8 cellular contexts compared by ENCODE assay signal in genomic region chr3:193155044-193155781, GRCh38.
DNase-seq lines count a peak whose midpoint lies in the region; ATAC-seq, FAIRE-seq and TF ChIP-seq lines count a peak whose summit lies in the region.
"Not testable (repeated sequence)": the region's sequence is repeated elsewhere in the genome, so short reads cannot be mapped to it uniquely, and the experiment has no call there.

No MANE protein-coding gene starts in this region.

- H3K23ac ChIP-seq in H1 (ENCODE audit: insufficient read length), result not testable (repeated sequence)
- peak overlapping the region; percentile 92 for H3K23ac ChIP-seq in trophoblast cell (ENCODE audit: low read length)

- POLR2A ChIA-PET in A549 (lab: Yijun Ruan, JAX); GM12878 (lab: Charles Lee); H1 (lab: Charles Lee; ENCODE audit: partially characterized antibody): not testable (repeated sequence)

- H3K4me1 Mint-ChIP-seq in stimulated activated memory B cell treated with anti-CD40 and anti-IgM and Interleukin-4, amounts not matched to agents 10 μg/mL and 1 μg/mL and 100 μg/mL, for 72 hours, result not testable (repeated sequence)

- H2BK12ac ChIP-seq in H1 (ENCODE audit: low read depth, low read length); trophoblast cell (ENCODE audit: low read length): not testable (repeated sequence)

- SMC1A ChIA-PET in GM12878 (lab: Charles Lee; ENCODE audit: uncharacterized antibody, unreplicated experiment), result not testable (repeated sequence)

- H3K27me3 Mint-ChIP-seq in stimulated activated memory B cell treated with anti-CD40 and anti-IgM and Interleukin-4, amounts not matched to agents 10 μg/mL and 1 μg/mL and 100 μg/mL, for 72 hours, result not testable (repeated sequence)

- not testable (repeated sequence) for H3K36me3 Mint-ChIP-seq in stimulated activated memory B cell treated with anti-CD40 and anti-IgM and Interleukin-4, amounts not matched to agents 10 μg/mL and 1 μg/mL and 100 μg/mL, for 72 hours

- H3K9me3 Mint-ChIP-seq in stimulated activated memory B cell treated with anti-CD40 and anti-IgM and Interleukin-4, amounts not matched to agents 10 μg/mL and 1 μg/mL and 100 μg/mL, for 72 hours, result not testable (repeated sequence)

- not testable (repeated sequence) for TF ChIP-seq EP300 in A549 (IDR thresholded peaks at IDR 0.05); GM12878 (IDR thresholded peaks at IDR 0.05; ENCODE audit: borderline replicate concordance in 1 of 2, control insufficient read depth in 1 of 2, low read depth in 2 of 2, low read length in 2 of 2); H1 (IDR thresholded peaks at IDR 0.05; ENCODE audit: borderline replicate concordance in 1 of 2, low read depth in 2 of 2, low read length in 2 of 2)

- not testable (repeated sequence) for BruUV-seq in GM12878 (replicated peaks; lab: Mats Ljungman, UMichigan)

- ATAC-seq in A549, GM12878: not testable (repeated sequence)
- ATAC-seq in left cardiac atrium, result peak; percentile 61 to 87
- peak; percentile 41 for ATAC-seq in stimulated activated memory B cell treated with anti-CD40 and anti-IgM and Interleukin-4, amounts not matched to agents 10 μg/mL and 1 μg/mL and 100 μg/mL, for 72 hours

- H3K4me1 ChIP-seq in A549; GM12878 (ENCODE audit: control insufficient read depth, insufficient read depth, low read length); H1 (replicated peaks in 1 of 4; ENCODE audit: control insufficient read depth in 3 of 4, insufficient read depth in 4 of 4, low read length in 3 of 4); trophoblast cell (ENCODE audit: control insufficient read depth in 1 of 2, insufficient read depth in 2 of 2, low read length in 2 of 2): not testable (repeated sequence)

- not testable (repeated sequence) for H3K56ac ChIP-seq in H1 (replicated peaks; ENCODE audit: insufficient read length, low read depth, low read length)

- not testable (repeated sequence) for H3K27ac ChIP-seq in A549; GM12878 (ENCODE audit: control insufficient read depth, insufficient read depth); H1 (ENCODE audit: low read depth, low read length); trophoblast cell (ENCODE audit: low read depth, low read length)

- H3K79me1 ChIP-seq in H1 (ENCODE audit: low read depth, low read length); trophoblast cell (ENCODE audit: low read length): not testable (repeated sequence)

- not testable (repeated sequence) for H3K9ac ChIP-seq in GM12878 (ENCODE audit: control insufficient read depth, insufficient read depth, low read length); H1 (replicated peaks in 1 of 4; ENCODE audit: extremely low read depth in 1 of 4, low read depth in 3 of 4, low read length in 3 of 4); trophoblast cell (ENCODE audit: low read length)

- not testable (repeated sequence) for H3K4me3 ChIP-seq in A549; GM12878; H1 (ENCODE audit: extremely low read depth in 1 of 4, insufficient read depth in 2 of 4, low read depth in 3 of 4, low read length in 4 of 4); trophoblast cell (ENCODE audit: low read depth, low read length)

- WGBS in A549 (ENCODE audit: missing lambda C conversion rate), result 34% methylated on average over 3 of the region's 3 CpGs
- 28% methylated on average over 3 of the region's 3 CpGs for WGBS in GM12878 (ENCODE audit: insufficient coverage, insufficient replicate concordance, low lambda C conversion rate, missing lambda C conversion rate)
- 90% methylated on average over 3 of the region's 3 CpGs; no CpG with 5 or more reads in 1 of the 2 experiments for WGBS in H1 (ENCODE audit: extremely low coverage in 1 of 2, insufficient coverage in 1 of 2, insufficient read length in 1 of 2, insufficient replicate concordance in 2 of 2, low coverage in 1 of 2, low lambda C conversion rate in 2 of 2, missing lambda C conversion rate in 1 of 2), 2 experiments
- no CpG with 5 or more reads among the region's 3 CpGs for WGBS in trophoblast cell (ENCODE audit: extremely low coverage, insufficient coverage, insufficient read length)

- H3K4ac ChIP-seq in H1 (replicated peaks; ENCODE audit: insufficient read length, low read depth, low read length); trophoblast cell (ENCODE audit: low read depth, low read length): not testable (repeated sequence)

- H2AK5ac ChIP-seq in H1 (ENCODE audit: low read depth, low read length); trophoblast cell (ENCODE audit: low read length): not testable (repeated sequence)

- H3K14ac ChIP-seq in H1 (ENCODE audit: insufficient read length); trophoblast cell (ENCODE audit: low read length): not testable (repeated sequence)

- not testable (repeated sequence) for H3K4me3 Mint-ChIP-seq in stimulated activated memory B cell treated with anti-CD40 and anti-IgM and Interleukin-4, amounts not matched to agents 10 μg/mL and 1 μg/mL and 100 μg/mL, for 72 hours

- not testable (repeated sequence) for H3K36me3 ChIP-seq in GM12878 (ENCODE audit: control insufficient read depth in 2 of 2, insufficient read depth in 2 of 2, low read length in 1 of 2); H1 (ENCODE audit: control insufficient read depth in 2 of 4, insufficient read depth in 4 of 4, low read length in 3 of 4); trophoblast cell (ENCODE audit: control insufficient read depth in 1 of 2, insufficient read depth in 2 of 2, low read length in 2 of 2)

- not testable (repeated sequence) for H4K91ac ChIP-seq in H1 (replicated peaks; ENCODE audit: insufficient read length, low read length); trophoblast cell (ENCODE audit: low read depth, low read length)

- H4K20me1 ChIP-seq in GM12878 (ENCODE audit: control insufficient read depth, insufficient read depth); H1 (replicated peaks in 1 of 2; ENCODE audit: control insufficient read depth in 1 of 2, insufficient read depth in 2 of 2, low read length in 2 of 2): not testable (repeated sequence)

- H4K5ac ChIP-seq in H1 (ENCODE audit: insufficient read length, low read depth, low read length), result not testable (repeated sequence)

- not testable (repeated sequence) for H3K27ac Mint-ChIP-seq in stimulated activated memory B cell treated with anti-CD40 and anti-IgM and Interleukin-4, amounts not matched to agents 10 μg/mL and 1 μg/mL and 100 μg/mL, for 72 hours

- not testable (repeated sequence) for DNase-seq in A549 (ENCODE audit: low read depth in 1 of 2, low spot score in 1 of 2); GM18507 (ENCODE audit: extremely low spot score, insufficient read length, low read depth); GM12878 (ENCODE audit: low read depth, low spot score); H1 (ENCODE audit: low read depth in 1 of 2, low spot score in 2 of 2); left cardiac atrium; trophoblast cell
- peak; percentile 0 for DNase-seq in kidney tubule cell (ENCODE audit: low spot score)

- H3K27me3 ChIP-seq in GM12878 (replicated peaks in 1 of 2; ENCODE audit: control insufficient read depth in 2 of 2, insufficient read depth in 2 of 2, low read length in 1 of 2); H1 (replicated peaks in 1 of 4; ENCODE audit: control insufficient read depth in 3 of 4, extremely low read depth in 1 of 4, insufficient read depth in 3 of 4, low read length in 3 of 4); trophoblast cell (ENCODE audit: insufficient read depth, low read length): not testable (repeated sequence)

- not testable (repeated sequence) for TF ChIP-seq POLR2A in A549 (IDR thresholded peaks at IDR 0.05; ENCODE audit: low read length); GM12878 (IDR thresholded peaks at IDR 0.05; ENCODE audit: low read depth, low read length); H1 (IDR thresholded peaks at IDR 0.05; ENCODE audit: control extremely low read depth in 1 of 2, low read depth in 2 of 2, low read length in 2 of 2)

- not testable (repeated sequence) for H3K18ac ChIP-seq in H1 (ENCODE audit: extremely low read depth, low read length); trophoblast cell (ENCODE audit: low read length)

- FAIRE-seq in A549 (lab: Jason Lieb, UNC) (peak; percentile 46), GM18507 (lab: Jason Lieb, UNC) (peak; percentile 42), GM12878 (lab: Jason Lieb, UNC) (peak; percentile 13), H1 (lab: Jason Lieb, UNC) (peak; percentile 48)

- H4K12ac ChIP-seq in trophoblast cell (ENCODE audit: low read depth, low read length), result not testable (repeated sequence)

- not testable (repeated sequence) for H3K9me3 ChIP-seq in A549; GM12878 (replicated peaks; ENCODE audit: control insufficient read depth, insufficient read depth, low read length); H1 (ENCODE audit: insufficient read depth in 2 of 2, low read depth in 1 of 2, low read length in 1 of 2); trophoblast cell (ENCODE audit: insufficient read depth, low read depth, low read length)

- CTCF ChIA-PET in A549 (lab: Yijun Ruan, JAX); GM12878 (lab: Yijun Ruan, JAX): not testable (repeated sequence)
- CTCF ChIA-PET in H1 (lab: Charles Lee; ENCODE audit: partially characterized antibody), result interaction anchor here (0.6 to 0.8 kb wide), 2 partner anchors 399 to 415 kb away, joined by 3 to 4 read pairs; partner anchors contain the start of gene ATP13A4

- not testable (repeated sequence) for H2BK120ac ChIP-seq in H1 (replicated peaks; ENCODE audit: low read depth, low read length); trophoblast cell (ENCODE audit: insufficient read depth, low read length, poor library complexity)

- not testable (repeated sequence) for H2BK5ac ChIP-seq in H1 (ENCODE audit: low read depth, low read length); trophoblast cell (ENCODE audit: low read depth, low read length, poor library complexity)

- H2BK20ac ChIP-seq in H1 (ENCODE audit: low read length), result not testable (repeated sequence)

- RAD21 ChIA-PET in GM12878 (lab: Charles Lee; ENCODE audit: unreplicated experiment), result not testable (repeated sequence)

- H3K23me2 ChIP-seq in H1 (ENCODE audit: low read depth, low read length), result not testable (repeated sequence)

- H2BK15ac ChIP-seq in H1 (ENCODE audit: low read length), result not testable (repeated sequence)

- in situ Hi-C loops in GM12878 (cut with MboI), result not testable (repeated sequence)

- H3K79me2 ChIP-seq in GM12878 (ENCODE audit: control insufficient read depth, insufficient read depth, low read length); H1 (ENCODE audit: control insufficient read depth in 1 of 2, insufficient read depth in 2 of 2, low read length in 2 of 2); trophoblast cell (ENCODE audit: control insufficient read depth, insufficient read depth, low read length, poor library complexity): not testable (repeated sequence)

- not testable (repeated sequence) for H2AFZ ChIP-seq in GM12878 (ENCODE audit: control insufficient read depth, low read depth, low read length); H1 (ENCODE audit: low read length); trophoblast cell (ENCODE audit: insufficient read depth, low read length, poor library complexity)

- TF ChIP-seq CTCF in A549 (IDR thresholded peaks at IDR 0.05); GM12878 (IDR thresholded peaks at IDR 0.05 in 2 of 3, conservative IDR thresholded peaks at IDR 0.05 in 1 of 3; ENCODE audit: control insufficient read depth in 2 of 3, extremely low read depth in 1 of 3, insufficient read depth in 1 of 3, low read depth in 3 of 3, low read length in 3 of 3); H1 (IDR thresholded peaks at IDR 0.05; ENCODE audit: control extremely low read depth in 1 of 3, insufficient read depth in 1 of 3, low read depth in 1 of 3, low read length in 3 of 3): not testable (repeated sequence)

- not testable (repeated sequence) for H3K4me2 ChIP-seq in A549; GM12878 (ENCODE audit: control insufficient read depth, insufficient read depth); H1 (ENCODE audit: insufficient read depth in 1 of 2, low read depth in 2 of 2, low read length in 2 of 2); trophoblast cell (ENCODE audit: low read length)

- intact Hi-C loops in GM12878 (cut with micrococcal nuclease; ENCODE audit: unreplicated experiment); left cardiac atrium (cut with DNase I): not testable (repeated sequence)

- TF ChIP-seq RAD21 in A549 (conservative IDR thresholded peaks at IDR 0.05 in 1 of 2, IDR thresholded peaks at IDR 0.05 in 1 of 2); GM12878 (IDR thresholded peaks at IDR 0.05; ENCODE audit: insufficient read depth, low read depth, low read length); H1 (IDR thresholded peaks at IDR 0.05 in 1 of 2, conservative IDR thresholded peaks at IDR 0.05 in 1 of 2; ENCODE audit: low read depth in 2 of 2, low read length in 2 of 2): not testable (repeated sequence)

- H4K8ac ChIP-seq in H1 (ENCODE audit: extremely low read depth, insufficient read depth, low read length); trophoblast cell (ENCODE audit: low read depth, low read length): not testable (repeated sequence)
